Comparison of ENCODE assay signal across 8 cellular contexts in genomic region chr7:4744391-4745264, GRCh38. TPM values are rescaled to one million over a fixed set of nuclear protein-coding genes. Genes with fewer than 3 reads are reported as not detected.
DNase-seq lines count a peak whose midpoint lies in the region; ATAC-seq, FAIRE-seq and TF ChIP-seq lines count a peak whose summit lies in the region.

No MANE protein-coding gene starts in this region.

- H3K9ac ChIP-seq in HepG2 (ENCODE audit: insufficient read depth, low read depth, low read length) = peak overlapping the region; percentile 70

- intact Hi-C loops in HepG2 (cut with micrococcal nuclease; ENCODE audit: unreplicated experiment) = no loop called here

- in situ Hi-C loops in HepG2 (cut with HindIII; ENCODE audit: extremely low pct_ligation_motif_present, low pct_unique_long_range_greater_than_20kb) = no loop called here

- H3K4me3 ChIP-seq in AG04450 (ENCODE audit: low read depth, low read length) = peak overlapping the region; percentile 41
- H3K4me3 ChIP-seq in HepG2 (replicated peaks in 1 of 3; ENCODE audit: insufficient read depth in 1 of 3, low read depth in 2 of 3, low read length in 3 of 3) = peak overlapping the region in 2 of 3 experiments; percentile 6 to 43; a peak in 3 of 6 replicates

- WGBS in HepG2 (ENCODE audit: low lambda C conversion rate) = 34% methylated on average over 19 of the region's 31 CpGs

- FAIRE-seq in HepG2 (lab: Jason Lieb, UNC) = peak; percentile 63

- peak; percentile 99 for DNase-seq in AG04450 (ENCODE audit: low read depth, low spot score)
- peak; percentile 77 for DNase-seq in NCI-H2227 treated with DMSO at 0.1 percent for 48 hours (lab: John Stamatoyannopoulos, UW)
- DNase-seq in activated CD4-positive, alpha-beta T cell treated with anti-CD3 and anti-CD28 coated beads for 48 hours = peak; percentile 77
- peak; percentile 95 for DNase-seq in dermis blood vessel endothelial cell
- peak; percentile 93 for DNase-seq in HepG2 (ENCODE audit: low spot score)
- DNase-seq in stimulated activated CD4-positive, alpha-beta T cell treated with anti-CD3 and anti-CD28 coated beads, Interleukin-2, amount 100 ng/mL, for 48 hours = peak; percentile 60 to 71

- CTCF ChIA-PET in AG04450 (lab: Charles Lee) = interaction anchor here (0.7 kb wide), 1 partner anchor 704 kb away, joined by 3 read pairs; no protein-coding TSS in a partner anchor
- CTCF ChIA-PET in HepG2 (lab: Yijun Ruan, JAX; ENCODE audit: low intra/inter-chr PET ratio, low total read pairs) = no interaction called here

- H3K27ac ChIP-seq in AG04450 (ENCODE audit: low read depth, low read length) = peak overlapping the region; percentile 99
- H3K27ac ChIP-seq in HepG2 (ENCODE audit: extremely low read length, insufficient read depth, low read length) = peak overlapping the region; percentile 84

- H3K27me3 ChIP-seq in AG04450 (ENCODE audit: control insufficient read depth, insufficient read depth, low read length) = no peaks in the 10 kb centered on the region
- no peaks in the 10 kb centered on the region for H3K27me3 ChIP-seq in HepG2 (ENCODE audit: control insufficient read depth in 1 of 2, insufficient read depth in 2 of 2, low read length in 2 of 2)

- TF ChIP-seq EP300 in HepG2 (IDR thresholded peaks at IDR 0.05; ENCODE audit: low read depth in 2 of 2, low read length in 2 of 2) = peak in 1 of 2 experiments; percentile 73; a peak in 2 of 4 replicates
- no peak for TF ChIP-seq EP300 in HepG2 (CRISPR knock-in tag; IDR thresholded peaks at IDR 0.05; ENCODE audit: borderline replicate concordance)

- TF ChIP-seq CTCF in AG04450 (IDR thresholded peaks at IDR 0.05; ENCODE audit: low read depth, low read length) (no peak), HepG2 (CRISPR knock-in tag; IDR thresholded peaks at IDR 0.05) (0 out of 2 replicates have a peak, but pooled peaks have one; percentile 3)

- TF ChIP-seq RAD21 in HepG2 (CRISPR knock-in tag; IDR thresholded peaks at IDR 0.05) = no peak; the same call in 1 of the 2 replicates

- H3K36me3 ChIP-seq in HepG2 (replicated peaks in 1 of 2; ENCODE audit: control insufficient read depth in 1 of 2, insufficient read depth in 2 of 2, low read length in 2 of 2) = peaks cover 22 to 49% of the 10 kb centered on the region in 2 experiments

- POLR2A ChIA-PET in AG04450 (lab: Yijun Ruan, JAX) = interaction anchor here (0.6 to 4.0 kb wide), 16 partner anchors 10 to 1870 kb away, joined by 3 to 25 read pairs (median 4); partner anchors contain the start of gene AP5Z1
- POLR2A ChIA-PET in HepG2 (lab: Yijun Ruan, JAX) = interaction anchor here (0.8 to 3.6 kb wide), 6 partner anchors 20 to 103 kb away, joined by 3 to 15 read pairs (median 5); partner anchors contain the start of gene AP5Z1

- BruUV-seq in HepG2 (replicated peaks; lab: Mats Ljungman, UMichigan) = no TSS peak

- no peak overlapping the region for H2AFZ ChIP-seq in HepG2 (ENCODE audit: low read length)

- H3K4me1 ChIP-seq in HepG2 (ENCODE audit: insufficient read depth, low read length) = peaks cover 65% of the 10 kb centered on the region

- peaks cover 37% of the 10 kb centered on the region for H3K79me2 ChIP-seq in HepG2 (ENCODE audit: insufficient read depth, low read length)

- H4K20me1 ChIP-seq in HepG2 (ENCODE audit: insufficient read depth, low read length) = peaks cover 1% of the 10 kb centered on the region

- TF ChIP-seq POLR2A in HepG2 (IDR thresholded peaks at IDR 0.05; ENCODE audit: insufficient read depth in 1 of 2, low read depth in 2 of 2, low read length in 2 of 2) = peak in 1 of 2 experiments; percentile 52; a peak in 2 of 4 replicates

- peaks cover 8% of the 10 kb centered on the region; the same call in 1 of the 2 replicates for H3K9me3 ChIP-seq in AG04450 (ENCODE audit: control insufficient read depth, insufficient read depth, low read length)
- H3K9me3 ChIP-seq in HepG2 (ENCODE audit: low read length) = no peaks in the 10 kb centered on the region

- ATAC-seq in GM18907 (IDR thresholded peaks at IDR 0.05; ENCODE audit: unreplicated experiment) (peak; percentile 79), HG03139 (IDR thresholded peaks at IDR 0.05; ENCODE audit: unreplicated experiment) (peak; percentile 67), HepG2 (peak; percentile 91)

- peak overlapping the region; percentile 54 for H3K4me2 ChIP-seq in HepG2 (ENCODE audit: low read depth, low read length)

TF ChIP-seq in HepG2, 621 proteins besides CTCF, POLR2A, EP300 and RAD21 (continues in another document):
- TF ChIP-seq SNAPC2 (CRISPR knock-in tag; IDR thresholded peaks at IDR 0.05) (no peak), ZNF773 (CRISPR knock-in tag; IDR thresholded peaks at IDR 0.05; ENCODE audit: borderline replicate concordance) (no peak), BATF2 (CRISPR knock-in tag; IDR thresholded peaks at IDR 0.05) (no peak), SOX6 (IDR thresholded peaks at IDR 0.05) (no peak), SOX6 (CRISPR knock-in tag; IDR thresholded peaks at IDR 0.05) (peak; percentile 82), ZNF614 (CRISPR knock-in tag; IDR thresholded peaks at IDR 0.05; ENCODE audit: borderline replicate concordance) (no peak), CREB3 (CRISPR knock-in tag; IDR thresholded peaks at IDR 0.05) (no peak), MAF1 (CRISPR knock-in tag; IDR thresholded peaks at IDR 0.05; ENCODE audit: borderline replicate concordance) (no peak), ZSCAN22 (CRISPR knock-in tag; IDR thresholded peaks at IDR 0.05) (0 out of 2 replicates have a peak, but pooled peaks have one; percentile 6), FOXO1 (CRISPR knock-in tag; IDR thresholded peaks at IDR 0.05) (peak; percentile 76), ZNF768 (CRISPR knock-in tag; IDR thresholded peaks at IDR 0.05) (peak; percentile 18; the same call in 1 of the 2 replicates), HOMEZ (CRISPR knock-in tag; IDR thresholded peaks at IDR 0.05; ENCODE audit: low read depth) (peak; percentile 67; the same call in 1 of the 2 replicates)

RNA-seq across cellular contexts. Expression of gene AP5Z1, which starts 30.8 kb away (rescaled TPM):
- polyA plus RNA-seq in AG04450 (2011; rRNA removed) (12.6 and 18.9 TPM in 2 replicates), HepG2 (2011; rRNA removed) (9.3 and 16.0 TPM in 2 replicates)
- 7.6 and 11.1 TPM in 2 replicates for polyA minus RNA-seq in AG04450 (2011; rRNA and poly(A)+ RNA removed)
- total RNA-seq in dermis blood vessel endothelial cell (28.3 and 32.3 TPM in 2 replicates), HepG2 (2016; rRNA removed; fragmentation: Illumina TruSeq; extraction: Trizol) (7.4 and 15.1 TPM in 2 replicates)
- total RNA-seq in HepG2 (2016; cell fraction: cytosol; rRNA removed; fragmentation: Illumina TruSeq; extraction: Trizol; ENCODE audit: low read depth) = 3.5 and 6.4 TPM in 2 replicates
- total RNA-seq in HepG2 (2016; cell fraction: insoluble cytoplasmic fraction; rRNA removed; fragmentation: Illumina TruSeq; extraction: Trizol) = 7.5 and 15.3 TPM in 2 replicates
- total RNA-seq in HepG2 (2016; cell fraction: membrane; rRNA removed; fragmentation: Illumina TruSeq; extraction: Trizol) = 4.1 and 5.0 TPM in 2 replicates
- 18.0 and 18.9 TPM in 2 replicates for total RNA-seq in HepG2 (2016; cell fraction: nucleus; rRNA removed; fragmentation: Illumina TruSeq; extraction: Trizol)
- polyA plus RNA-seq in HepG2 (2011; cell fraction: cytosol; rRNA removed) = 3.8 and 7.7 TPM in 2 replicates
- polyA plus RNA-seq in HepG2 (2011; cell fraction: nucleus; rRNA removed) = 83.4 and 101 TPM in 2 replicates
- 5.9 and 7.4 TPM in 2 replicates for polyA plus RNA-seq in HepG2 (2012)
- polyA plus RNA-seq in HepG2 (2016; cell fraction: cytosol; fragmentation: Illumina TruSeq; extraction: Trizol; ENCODE audit: low read depth) = 1.8 and 2.1 TPM in 2 replicates
- 7.7 and 9.3 TPM in 2 replicates for polyA plus RNA-seq in HepG2 (2016; cell fraction: insoluble cytoplasmic fraction; fragmentation: Illumina TruSeq; extraction: Trizol; ENCODE audit: low read depth)
- 3.1 and 4.0 TPM in 2 replicates for polyA plus RNA-seq in HepG2 (2016; cell fraction: membrane; fragmentation: Illumina TruSeq; extraction: Trizol; ENCODE audit: low read depth)
- 42.6 and 43.4 TPM in 2 replicates for polyA plus RNA-seq in HepG2 (2016; cell fraction: nucleus; fragmentation: Illumina TruSeq; extraction: Trizol; ENCODE audit: insufficient read depth, low read depth)
- 14.8 and 17.9 TPM in 2 replicates for polyA minus RNA-seq in HepG2 (2011; rRNA and poly(A)+ RNA removed; ENCODE audit: low replicate concordance)
- polyA minus RNA-seq in HepG2 (2011; cell fraction: cytosol; rRNA and poly(A)+ RNA removed) = 6.2 and 7.0 TPM in 2 replicates
- polyA minus RNA-seq in HepG2 (2011; cell fraction: nucleus; rRNA and poly(A)+ RNA removed) = 28.0 and 28.3 TPM in 2 replicates

Comparison
In these comparisons a context has a peak if more than half of its experiments do, and no peak if none do; other contexts are left out.
1. Peak in every context shown above with its lines: DNase-seq, ATAC-seq, H3K4me3 ChIP-seq and H3K27ac ChIP-seq.